In the genomic region with DNA sequence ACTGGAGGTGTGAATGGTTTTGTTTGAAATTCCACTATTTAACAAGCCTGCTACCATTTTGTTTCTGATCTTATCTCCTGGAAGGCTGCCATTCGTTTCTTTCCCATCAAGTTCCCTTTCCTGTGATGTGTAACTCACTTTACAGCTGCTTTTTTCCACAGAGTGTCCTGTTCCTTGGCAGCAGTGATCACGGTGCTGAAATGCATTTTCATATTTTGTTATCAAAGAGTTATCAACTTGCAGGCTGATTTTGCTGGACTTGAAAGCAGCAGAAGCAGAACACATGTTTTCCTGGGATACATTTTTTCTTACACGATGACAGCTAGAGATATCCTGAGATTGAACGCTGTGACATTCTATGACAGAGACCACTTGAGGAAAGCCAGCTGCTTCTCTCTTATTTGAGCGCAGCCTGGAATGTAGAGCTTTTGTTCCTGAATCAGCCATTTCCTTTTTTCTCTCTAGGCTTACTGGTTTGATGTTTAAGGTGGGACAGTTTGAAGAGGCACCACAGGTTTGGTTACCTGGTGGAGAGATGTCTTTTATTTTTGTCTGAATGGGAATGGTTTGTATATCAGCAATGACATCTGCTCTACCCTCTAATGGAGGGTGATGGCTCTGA, we compare ENCODE assay signal across 26 cellular contexts.
"Had no signal": no experiment of that assay in that cellular context is flagged by ENCODE, and none has a peak within 500 bp of the region (broad histone marks: within the 10 kb centered on the region; RNA-seq: fewer than 3 reads in every experiment).

No MANE protein-coding gene starts in this region.

- ATAC-seq: left lobe of liver; lower lobe of right lung; naive thymus-derived CD4-positive, alpha-beta T cell; WTC11 had no signal

- H3K9me3 ChIP-seq: adrenal gland, ascending aorta, lower lobe of right lung, sigmoid colon, testis, uterus had no signal

- DNase-seq: activated CD4-positive, alpha-beta T cell treated with anti-CD3 and anti-CD28 coated beads, Interleukin-2, amount 50 U/mL, for 4 hours; activated CD8-positive, alpha-beta memory T cell treated with anti-CD3 and anti-CD28 coated beads, Interleukin-2, amount 50 U/mL, for 48 hours; activated gamma-delta T cell treated with Interleukin-2 at 50 U/mL for 16 hours; activated T-cell treated with anti-CD3 and anti-CD28 coated beads, Interleukin-2, amount 50 U/mL, for 48 hours; foreskin fibroblast; lower lobe of right lung; naive thymus-derived CD4-positive, alpha-beta T cell; posterior cingulate gyrus; retina; sigmoid colon; stimulated activated CD4-positive, alpha-beta T cell treated with anti-CD3 and anti-CD28 coated beads, Interleukin-2, amount 100 ng/mL, for 48 hours; stimulated activated CD8-positive, alpha-beta memory T cell treated with anti-CD3 and anti-CD28 coated beads, Interleukin-4, amount 100 ng/mL, for 48 hours; stimulated activated naive CD4-positive, alpha-beta T cell; T1000; testis; trophoblast cell; uterus had no signal

- H3K27me3 ChIP-seq: adrenal gland, ascending aorta, neural progenitor cell, sigmoid colon, testis, uterus had no signal

- H3K9ac ChIP-seq: neural progenitor cell had no signal

- H3K4me3 Mint-ChIP-seq: activated naive CD8-positive, alpha-beta T cell; central memory CD8-positive, alpha-beta T cell; naive thymus-derived CD4-positive, alpha-beta T cell; neural progenitor cell; T-helper 1 cell treated with Interleukin-12 subunit alpha and Interleukin-12 subunit beta and Interleukin-4 antibody, amounts not matched to agents 30 μg/mL and 1 μg/mL, for 36 hours; WTC11 had no signal

- H3K4me1 ChIP-seq: ascending aorta, lower lobe of right lung, neural progenitor cell, sigmoid colon, testis, uterus had no signal

- H3K27ac Mint-ChIP-seq: activated naive CD8-positive, alpha-beta T cell; neural progenitor cell; T-helper 1 cell treated with Interleukin-12 subunit alpha and Interleukin-12 subunit beta and Interleukin-4 antibody, amounts not matched to agents 30 μg/mL and 1 μg/mL, for 36 hours; WTC11 had no signal

- H3K4me1 Mint-ChIP-seq: neural progenitor cell, WTC11 had no signal

- H2AFZ ChIP-seq: neural progenitor cell had no signal

- FAIRE-seq: colon had no signal

- H3K27me3 Mint-ChIP-seq: activated naive CD8-positive, alpha-beta T cell; central memory CD8-positive, alpha-beta T cell; naive thymus-derived CD4-positive, alpha-beta T cell had no signal

- H3K4me3 ChIP-seq: adrenal gland, ascending aorta, lower lobe of right lung, neural progenitor cell, sigmoid colon, testis, uterus had no signal

- H3K36me3 ChIP-seq: uterus had no signal

- H3K9me3 Mint-ChIP-seq: central memory CD8-positive, alpha-beta T cell; naive thymus-derived CD4-positive, alpha-beta T cell; neural progenitor cell; T-helper 1 cell treated with Interleukin-12 subunit alpha and Interleukin-12 subunit beta and Interleukin-4 antibody, amounts not matched to agents 30 μg/mL and 1 μg/mL, for 36 hours; WTC11 had no signal

- H3K27ac ChIP-seq: ascending aorta, lower lobe of right lung, sigmoid colon, testis, uterus had no signal

- H3K4me2 ChIP-seq: neural progenitor cell had no signal
